ENCODE assay signal across 1 cellular context in genomic region chrX:1496076-1496475, GRCh38.
TF ChIP-seq lines count a peak whose summit lies in the region.

No MANE protein-coding gene starts in this region.

TF ChIP-seq in GM12878, 131 proteins besides CTCF, POLR2A, EP300 and RAD21:
- no peak for TF ChIP-seq ELK1 (IDR thresholded peaks at IDR 0.05; ENCODE audit: low read depth, low read length)
- no peak for TF ChIP-seq E4F1 (IDR thresholded peaks at IDR 0.05; ENCODE audit: borderline replicate concordance, partially characterized antibody)
- TF ChIP-seq MLLT1 (IDR thresholded peaks at IDR 0.05): peak; percentile 68; the same call in 1 of the 2 replicates
- TF ChIP-seq TCF7 (IDR thresholded peaks at IDR 0.05; ENCODE audit: borderline replicate concordance): no peak
- TF ChIP-seq SUPT20H (IDR thresholded peaks at IDR 0.05; ENCODE audit: borderline replicate concordance, control insufficient read depth, low read depth, low read length): no peak
- no peak for TF ChIP-seq NR2C2 (IDR thresholded peaks at IDR 0.05; ENCODE audit: borderline replicate concordance, control insufficient read depth, insufficient read length, low read depth)
- peak; percentile 28 for TF ChIP-seq MEF2B (IDR thresholded peaks at IDR 0.05; ENCODE audit: partially characterized antibody, poor library complexity, severe bottlenecking)
- no peak for TF ChIP-seq RFX5 (IDR thresholded peaks at IDR 0.05; ENCODE audit: low read depth, low read length)
- TF ChIP-seq DPF2 (IDR thresholded peaks at IDR 0.05): no peak
- no peak for TF ChIP-seq MYB (IDR thresholded peaks at IDR 0.05; ENCODE audit: borderline replicate concordance, low read depth, low read length)
- no peak for TF ChIP-seq EGR1 (IDR thresholded peaks at IDR 0.05; ENCODE audit: borderline replicate concordance in 1 of 2, low read depth in 2 of 2, low read length in 2 of 2)
- 0 out of 2 replicates have a peak, but pooled peaks have one; percentile 29 for TF ChIP-seq ZBTB40 (IDR thresholded peaks at IDR 0.05; ENCODE audit: borderline replicate concordance)
- TF ChIP-seq ZNF217 (IDR thresholded peaks at IDR 0.05): no peak
- TF ChIP-seq ZNF384 (IDR thresholded peaks at IDR 0.05; ENCODE audit: borderline replicate concordance, low read depth, low read length): no peak
- no peak for TF ChIP-seq ZNF592 (IDR thresholded peaks at IDR 0.05)
- no peak for TF ChIP-seq TCF12 (IDR thresholded peaks at IDR 0.05; ENCODE audit: low read depth, low read length)
- TF ChIP-seq MXI1 (IDR thresholded peaks at IDR 0.05; ENCODE audit: low read depth, low read length): no peak
